1 cellular context compared by ENCODE assay signal in the genomic region with DNA sequence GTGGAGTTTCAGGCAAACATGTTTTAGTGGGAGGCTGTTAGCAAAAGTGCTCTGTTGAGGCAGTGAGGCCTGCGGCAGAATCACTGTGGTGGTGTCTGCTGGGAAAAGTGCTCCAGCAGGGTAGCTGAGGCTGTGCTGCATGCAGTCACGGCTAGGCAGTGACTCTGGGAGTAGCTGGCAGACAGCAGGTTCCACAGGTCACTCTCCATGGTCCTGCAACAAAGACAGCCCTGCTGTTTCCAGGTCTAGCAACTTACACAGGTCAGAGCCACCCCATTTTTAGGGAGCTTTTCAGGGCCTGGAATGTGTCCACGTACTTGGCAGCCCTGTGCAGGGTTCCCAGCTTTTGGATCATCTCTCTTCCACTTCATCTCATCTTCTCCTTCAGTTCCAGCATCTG.
TF ChIP-seq lines count a peak whose summit lies in the region.

No MANE protein-coding gene starts in this region.

TF ChIP-seq in HCT116, 20 proteins besides CTCF, POLR2A, EP300 and RAD21 (continued from another document):
- TF ChIP-seq, protein P1, sequence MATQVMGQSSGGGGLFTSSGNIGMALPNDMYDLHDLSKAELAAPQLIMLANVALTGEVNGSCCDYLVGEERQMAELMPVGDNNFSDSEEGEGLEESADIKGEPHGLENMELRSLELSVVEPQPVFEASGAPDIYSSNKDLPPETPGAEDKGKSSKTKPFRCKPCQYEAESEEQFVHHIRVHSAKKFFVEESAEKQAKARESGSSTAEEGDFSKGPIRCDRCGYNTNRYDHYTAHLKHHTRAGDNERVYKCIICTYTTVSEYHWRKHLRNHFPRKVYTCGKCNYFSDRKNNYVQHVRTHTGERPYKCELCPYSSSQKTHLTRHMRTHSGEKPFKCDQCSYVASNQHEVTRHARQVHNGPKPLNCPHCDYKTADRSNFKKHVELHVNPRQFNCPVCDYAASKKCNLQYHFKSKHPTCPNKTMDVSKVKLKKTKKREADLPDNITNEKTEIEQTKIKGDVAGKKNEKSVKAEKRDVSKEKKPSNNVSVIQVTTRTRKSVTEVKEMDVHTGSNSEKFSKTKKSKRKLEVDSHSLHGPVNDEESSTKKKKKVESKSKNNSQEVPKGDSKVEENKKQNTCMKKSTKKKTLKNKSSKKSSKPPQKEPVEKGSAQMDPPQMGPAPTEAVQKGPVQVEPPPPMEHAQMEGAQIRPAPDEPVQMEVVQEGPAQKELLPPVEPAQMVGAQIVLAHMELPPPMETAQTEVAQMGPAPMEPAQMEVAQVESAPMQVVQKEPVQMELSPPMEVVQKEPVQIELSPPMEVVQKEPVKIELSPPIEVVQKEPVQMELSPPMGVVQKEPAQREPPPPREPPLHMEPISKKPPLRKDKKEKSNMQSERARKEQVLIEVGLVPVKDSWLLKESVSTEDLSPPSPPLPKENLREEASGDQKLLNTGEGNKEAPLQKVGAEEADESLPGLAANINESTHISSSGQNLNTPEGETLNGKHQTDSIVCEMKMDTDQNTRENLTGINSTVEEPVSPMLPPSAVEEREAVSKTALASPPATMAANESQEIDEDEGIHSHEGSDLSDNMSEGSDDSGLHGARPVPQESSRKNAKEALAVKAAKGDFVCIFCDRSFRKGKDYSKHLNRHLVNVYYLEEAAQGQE (IDR thresholded peaks at IDR 0.05; ENCODE audit: low read depth): peak; percentile 54
